Comparison of ENCODE assay signal across 24 cellular contexts in genomic region chr10:58316874-58317273, GRCh38.
"Had no signal": no experiment of that assay in that cellular context is flagged by ENCODE, and none has a peak within 500 bp of the region (broad histone marks: within the 10 kb centered on the region; RNA-seq: fewer than 3 reads in every experiment).

No MANE protein-coding gene starts in this region.

- H3K27me3 ChIP-seq: MG63 had no signal

- H3K4me3 ChIP-seq: MG63 had no signal

- H3K9me3 ChIP-seq: MG63, SK-N-SH had no signal

- FAIRE-seq: HTR-8/SVneo had no signal

- H3K27ac ChIP-seq: HL-60, RWPE1 had no signal

- DNase-seq: IMR-90, Karpas-422, KG1, MG63, NCI-H1092, NCI-H1105 treated with DMSO at 0.1 percent for 48 hours, NCI-H1417 treated with DMSO at 0.1 percent for 48 hours, NCI-H146, NCI-H1694 treated with DMSO at 0.1 percent for 48 hours, NCI-H1930, NCI-H2081, NCI-H2107, NCI-H226, NCI-H446, NCI-H510A, NCI-H524 treated with DMSO at 0.1 percent for 48 hours, NCI-H69, NCI-H774, SHP77, SK-N-SH, SW 1271 had no signal

- H3K36me3 ChIP-seq: MG63 had no signal
